36 cellular contexts compared by ENCODE assay signal in genomic region chr7:116618729-116619128, GRCh38.
"Had no signal": no experiment of that assay in that cellular context is flagged by ENCODE, and none has a peak within 500 bp of the region (broad histone marks: within the 10 kb centered on the region; RNA-seq: fewer than 3 reads in every experiment).

No MANE protein-coding gene starts in this region.

- H3K27me3 ChIP-seq: body of pancreas, brain microvascular endothelial cell, breast epithelium had no signal

- H3K9me3 Mint-ChIP-seq: activated CD4-positive, alpha-beta T cell treated with anti-CD3 and anti-CD28 coated beads, Interleukin-2, amount 10 ng/mL, durations not matched to agents 24 days and 14 days; activated T-helper 1 cell treated with anti-CD3 and anti-CD28 coated beads, Interleukin-12 subunit alpha, Interleukin-12 subunit beta, Interleukin-2, Interleukin-4 antibody, amounts not matched to agents 30 ng/mL and 10 ng/mL and 1 ng/mL, durations not matched to agents 14 hours and 24 hours and 36 hours; T-helper 1 cell treated with Interleukin-12 subunit alpha and Interleukin-12 subunit beta and Interleukin-4 antibody, amounts not matched to agents 30 μg/mL and 1 μg/mL, for 36 hours; T-helper 2 cell treated with Interferon-gamma antibody and Interleukin-4, amounts not matched to agents 5 μg/mL and 100 μg/mL, for 36 hours had no signal

- H3K9me3 ChIP-seq: adrenal gland, body of pancreas, breast epithelium had no signal

- H3K36me3 Mint-ChIP-seq: activated CD4-positive, alpha-beta memory T cell treated with anti-CD3 and anti-CD28 coated beads for 36 hours had no signal

- H3K4me1 ChIP-seq: adrenal gland, breast epithelium had no signal

- H3K4me1 Mint-ChIP-seq: activated B cell treated with CpG ODN at 0.5 μM for 24 hours; activated CD4-positive, alpha-beta T cell treated with anti-CD3 and anti-CD28 coated beads, Interleukin-2, amount 10 ng/mL, durations not matched to agents 24 days and 14 days; activated naive CD8-positive, alpha-beta T cell treated with anti-CD3 and anti-CD28 coated beads for 36 hours; activated T-helper 17 cell treated with anti-CD3 and anti-CD28 coated beads, Interleukin-2, amount 50 U/mL, for 72 hours had no signal

- ATAC-seq: activated CD8-positive, alpha-beta T cell treated with anti-CD3 and anti-CD28 coated beads for 36 hours; activated naive CD4-positive, alpha-beta T cell treated with anti-CD3 and anti-CD28 coated beads, Interleukin-2, amount 50 U/mL, for 72 hours; activated T-cell treated with anti-CD3 and anti-CD28 coated beads, Interleukin-2, amount 50 U/mL, for 4 hours; activated T-cell treated with anti-CD3 and anti-CD28 coated beads, Interleukin-2, amount 50 U/mL, for 72 hours; activated T-helper 17 cell treated with anti-CD3 and anti-CD28 coated beads, Interleukin-2, amount 50 U/mL, for 72 hours; body of pancreas had no signal

- FAIRE-seq: astrocyte, TTC549 had no signal

- H3K27ac Mint-ChIP-seq: activated B cell treated with CpG ODN at 0.5 μM for 24 hours; activated CD4-positive, alpha-beta memory T cell treated with anti-CD3 and anti-CD28 coated beads for 36 hours; activated CD4-positive, alpha-beta T cell treated with anti-CD3 and anti-CD28 coated beads, Interleukin-2, amount 10 ng/mL, durations not matched to agents 24 days and 14 days; activated CD8-positive, alpha-beta T cell treated with anti-CD3 and anti-CD28 coated beads for 36 hours; activated naive CD4-positive, alpha-beta T cell treated with anti-CD3 and anti-CD28 coated beads for 36 hours; activated naive CD4-positive, alpha-beta T cell treated with anti-CD3 and anti-CD28 coated beads, Interleukin-2, amount 50 U/mL, for 72 hours; activated naive CD8-positive, alpha-beta T cell treated with anti-CD3 and anti-CD28 coated beads for 36 hours; activated T-cell treated with anti-CD3 and anti-CD28 coated beads, Interleukin-2, amount 50 U/mL, for 72 hours; activated T-helper 1 cell treated with anti-CD3 and anti-CD28 coated beads, Interleukin-12 subunit alpha, Interleukin-12 subunit beta, Interleukin-2, Interleukin-4 antibody, amounts not matched to agents 30 ng/mL and 10 ng/mL and 1 ng/mL, durations not matched to agents 14 hours and 24 hours and 36 hours; activated T-helper 17 cell treated with anti-CD3 and anti-CD28 coated beads, Interleukin-2, amount 50 U/mL, for 72 hours; T-helper 1 cell treated with Interleukin-12 subunit alpha and Interleukin-12 subunit beta and Interleukin-4 antibody, amounts not matched to agents 30 μg/mL and 1 μg/mL, for 36 hours; T-helper 2 cell treated with Interferon-gamma antibody and Interleukin-4, amounts not matched to agents 5 μg/mL and 100 μg/mL, for 36 hours had no signal

- H3K36me3 ChIP-seq: adrenal gland, brain microvascular endothelial cell, breast epithelium had no signal

- H3K4me3 Mint-ChIP-seq: activated B cell treated with CpG ODN at 0.5 μM for 24 hours; activated CD4-positive, alpha-beta memory T cell treated with anti-CD3 and anti-CD28 coated beads for 36 hours; activated CD4-positive, alpha-beta T cell treated with anti-CD3 and anti-CD28 coated beads, Interleukin-2, amount 10 ng/mL, durations not matched to agents 24 days and 14 days; activated CD8-positive, alpha-beta T cell treated with anti-CD3 and anti-CD28 coated beads for 36 hours; activated naive CD4-positive, alpha-beta T cell treated with anti-CD3 and anti-CD28 coated beads for 36 hours; activated naive CD8-positive, alpha-beta T cell treated with anti-CD3 and anti-CD28 coated beads for 36 hours; activated T-cell treated with anti-CD3 and anti-CD28 coated beads, Interleukin-2, amount 50 U/mL, for 4 hours; activated T-cell treated with anti-CD3 and anti-CD28 coated beads, Interleukin-2, amount 50 U/mL, for 72 hours; activated T-helper 1 cell treated with anti-CD3 and anti-CD28 coated beads, Interleukin-12 subunit alpha, Interleukin-12 subunit beta, Interleukin-2, Interleukin-4 antibody, amounts not matched to agents 30 ng/mL and 10 ng/mL and 1 ng/mL, durations not matched to agents 14 hours and 24 hours and 36 hours; activated T-helper 17 cell treated with anti-CD3 and anti-CD28 coated beads, Interleukin-2, amount 50 U/mL, for 72 hours; T-helper 1 cell treated with Interleukin-12 subunit alpha and Interleukin-12 subunit beta and Interleukin-4 antibody, amounts not matched to agents 30 μg/mL and 1 μg/mL, for 36 hours; T-helper 2 cell treated with Interferon-gamma antibody and Interleukin-4, amounts not matched to agents 5 μg/mL and 100 μg/mL, for 36 hours had no signal

- H3K27ac ChIP-seq: adrenal gland, brain microvascular endothelial cell, breast epithelium, VCaP had no signal

- DNase-seq: activated B cell treated with CpG ODN at 0.5 μM for 24 hours; activated CD4-positive, alpha-beta memory T cell treated with anti-CD3 and anti-CD28 coated beads for 36 hours; activated CD4-positive, alpha-beta T cell treated with anti-CD3 and anti-CD28 coated beads for 4 hours; activated CD4-positive, alpha-beta T cell treated with anti-CD3 and anti-CD28 coated beads, Interleukin-2, amount 10 ng/mL, durations not matched to agents 24 days and 14 days; activated CD4-positive, alpha-beta T cell treated with anti-CD3 and anti-CD28 coated beads, Interleukin-2, amount 50 U/mL, for 1 hour; activated CD4-positive, alpha-beta T cell treated with anti-CD3 and anti-CD28 coated beads, Interleukin-2, amount 50 U/mL, for 4 hours; activated CD4-positive, CD25-positive, alpha-beta regulatory T cell treated with anti-CD3 and anti-CD28 coated beads, Interleukin-2, amount 50 U/mL, for 72 hours; activated CD8-positive, alpha-beta memory T cell treated with anti-CD3 and anti-CD28 coated beads, Interleukin-2, amount 50 U/mL, for 4 hours; activated CD8-positive, alpha-beta T cell treated with anti-CD3 and anti-CD28 coated beads for 36 hours; activated effector memory CD4-positive, alpha-beta T cell treated with anti-CD3 and anti-CD28 coated beads, Interleukin-2, amount 50 U/mL, for 16 hours; activated gamma-delta T cell treated with Interleukin-2 at 50 U/mL for 16 hours; activated naive CD4-positive, alpha-beta T cell; activated naive CD4-positive, alpha-beta T cell treated with anti-CD3 and anti-CD28 coated beads for 36 hours; activated naive CD4-positive, alpha-beta T cell treated with anti-CD3 and anti-CD28 coated beads, Interleukin-2, amount 50 U/mL, for 16 hours; activated naive CD8-positive, alpha-beta T cell treated with anti-CD3 and anti-CD28 coated beads for 36 hours; activated T-cell treated with anti-CD3 and anti-CD28 coated beads for 4 hours; activated T-cell treated with anti-CD3 and anti-CD28 coated beads, Interleukin-2, amount 50 U/mL, for 1 hour; activated T-cell treated with anti-CD3 and anti-CD28 coated beads, Interleukin-2, amount 50 U/mL, for 4 hours; activated T-cell treated with anti-CD3 and anti-CD28 coated beads, Interleukin-2, amount 50 U/mL, for 72 hours; adrenal gland; amniotic stem cell; aorta; body of pancreas; brain microvascular endothelial cell; central memory CD4-positive, alpha-beta T cell; T-helper 2 cell; T-helper 9 cell had no signal

- H3K4me3 ChIP-seq: adrenal gland, body of pancreas, breast epithelium had no signal

- H3K27me3 Mint-ChIP-seq: activated CD8-positive, alpha-beta T cell treated with anti-CD3 and anti-CD28 coated beads for 36 hours had no signal
